17 cellular contexts compared by ENCODE assay signal in genomic region chr3:29764059-29764458, GRCh38.
DNase-seq lines count a peak whose midpoint lies in the region; ATAC-seq and TF ChIP-seq lines count a peak whose summit lies in the region.
"Had no signal": no experiment of that assay in that cellular context is flagged by ENCODE, and none has a peak within 500 bp of the region (broad histone marks: within the 10 kb centered on the region; RNA-seq: fewer than 3 reads in every experiment).

No MANE protein-coding gene starts in this region.

- DNase-seq in BE2C (peak; percentile 40), LHCN-M2 (ENCODE audit: low read depth) (peak; percentile 81), inferior parietal cortex (ENCODE audit: extremely low spot score) (peak; percentile 31), DMS153 treated with DMSO at 0.1 percent for 48 hours (lab: John Stamatoyannopoulos, UW; ENCODE audit: unreplicated experiment) (no peak), WTC11 (ENCODE audit: low spot score) (no peak)
- DNase-seq: activated naive CD4-positive, alpha-beta T cell treated with Interleukin-2 at 50 U/mL for 16 hours; NCI-H146; occipital lobe; stimulated activated CD4-positive, alpha-beta T cell treated with anti-CD3 and anti-CD28 coated beads, Interleukin-1b, Interleukin-23, amount 100 ng/mL, for 48 hours; stimulated activated naive CD8-positive, alpha-beta T cell treated with anti-CD3 and anti-CD28 coated beads, Interleukin-15, Interleukin-2, amounts not matched to agents 100 U/mL and 50 U/mL, for 24 hours; T1000 had no signal

- no peaks in the 10 kb centered on the region for H3K36me3 ChIP-seq in BE2C

- no peaks in the 10 kb centered on the region for H3K9me3 ChIP-seq in BE2C

- TF ChIP-seq CTCF in BE2C (IDR thresholded peaks at IDR 0.05; ENCODE audit: low read depth, low read length), result no peak
- no peak for TF ChIP-seq CTCF in WTC11 (IDR thresholded peaks at IDR 0.05)

- peaks cover 4% of the 10 kb centered on the region for H3K9me3 Mint-ChIP-seq in WTC11

- ATAC-seq in SK-N-SH treated with all-trans-retinoic acid at 6 μM for 48 hours (peak; percentile 75), HG03460 (IDR thresholded peaks at IDR 0.05; ENCODE audit: unreplicated experiment) (no peak), HG03025 (IDR thresholded peaks at IDR 0.05; ENCODE audit: low FRiP score, unreplicated experiment) (no peak), WTC11 (no peak)
- ATAC-seq: stimulated activated naive CD8-positive, alpha-beta T cell treated with anti-CD3 and anti-CD28 coated beads, Interleukin-15, Interleukin-2, amounts not matched to agents 100 U/mL and 50 U/mL, for 24 hours had no signal

- CTCF ChIA-PET in WTC11 (lab: Charles Lee), result interaction anchor here (0.7 kb wide), 1 partner anchor 41 kb away, joined by 3 read pairs; no protein-coding TSS in a partner anchor

- peaks cover 20% of the 10 kb centered on the region for H3K4me1 Mint-ChIP-seq in WTC11

- no peak overlapping the region for H3K27ac Mint-ChIP-seq in WTC11

- POLR2A ChIA-PET in WTC11 (lab: Charles Lee), result no interaction called here

- no peak overlapping the region for H3K4me3 Mint-ChIP-seq in WTC11

- peaks cover 12% of the 10 kb centered on the region for H3K4me1 ChIP-seq in BE2C

- no peaks in the 10 kb centered on the region for H3K27me3 Mint-ChIP-seq in WTC11 (ENCODE audit: low read depth)

- no peaks in the 10 kb centered on the region for H3K27me3 ChIP-seq in BE2C

- 0 out of 2 replicates have a peak overlapping the region, but pooled peaks have one; percentile 8 for H3K4me3 ChIP-seq in BE2C (ENCODE audit: low read depth, low read length)
- H3K4me3 ChIP-seq: coronary artery, GM12878, lung had no signal

- H3K36me3 Mint-ChIP-seq in WTC11, result no peaks in the 10 kb centered on the region

TF ChIP-seq in SK-N-SH treated with all-trans-retinoic acid at 6 μM for 48 hours, 23 proteins besides CTCF, POLR2A, EP300 and RAD21:
- TF ChIP-seq ESRRG (CRISPR knock-in tag; IDR thresholded peaks at IDR 0.05), result 0 out of 2 replicates have a peak, but pooled peaks have one; percentile 17
- TF ChIP-seq SNAI2 (CRISPR knock-in tag; IDR thresholded peaks at IDR 0.05), result 0 out of 2 replicates have a peak, but pooled peaks have one; percentile 39
- peak; percentile 59; the same call in 1 of the 2 replicates for TF ChIP-seq TCF4 (CRISPR knock-in tag; IDR thresholded peaks at IDR 0.05; ENCODE audit: borderline replicate concordance)
- no peak for TF ChIP-seq GLIS3 (CRISPR knock-in tag; IDR thresholded peaks at IDR 0.05)
- peak; percentile 70; the same call in 1 of the 2 replicates for TF ChIP-seq CSRNP3 (CRISPR knock-in tag; IDR thresholded peaks at IDR 0.05)
- TF ChIP-seq ZFP3 (CRISPR knock-in tag; IDR thresholded peaks at IDR 0.05), result no peak
- peak; percentile 56 for TF ChIP-seq ISL1 (CRISPR knock-in tag; IDR thresholded peaks at IDR 0.05)

TF ChIP-seq in WTC11, 78 proteins besides CTCF, POLR2A, EP300 and RAD21:
- TF ChIP-seq E2F4 (CRISPR knock-in tag; IDR thresholded peaks at IDR 0.05; ENCODE audit: borderline replicate concordance, low read depth), result no peak
- no peak for TF ChIP-seq GTF2I (CRISPR knock-in tag; conservative IDR thresholded peaks at IDR 0.05)
- TF ChIP-seq ERG (CRISPR knock-in tag; IDR thresholded peaks at IDR 0.05), result no peak
- TF ChIP-seq RELA (CRISPR knock-in tag; IDR thresholded peaks at IDR 0.05; ENCODE audit: borderline replicate concordance), result no peak
- TF ChIP-seq PREB (CRISPR knock-in tag; IDR thresholded peaks at IDR 0.05; ENCODE audit: borderline replicate concordance), result no peak
- TF ChIP-seq NR3C1 (CRISPR knock-in tag; conservative IDR thresholded peaks at IDR 0.05; ENCODE audit: low read depth), result no peak

Comparison
In these comparisons a context has a peak if more than half of its experiments do, and no peak if none do; other contexts are left out.
1. DNase-seq: peak in BE2C (single experiment), LHCN-M2 (single experiment) and inferior parietal cortex (single experiment); none in DMS153 treated with DMSO at 0.1 percent for 48 hours (single experiment) and WTC11 (single experiment).